Comparison of ENCODE assay signal across 23 cellular contexts in genomic region chr4:130127297-130127696, GRCh38.
DNase-seq lines count a peak whose midpoint lies in the region; ATAC-seq, FAIRE-seq and TF ChIP-seq lines count a peak whose summit lies in the region.
"Had no signal": no experiment of that assay in that cellular context is flagged by ENCODE, and none has a peak within 500 bp of the region (broad histone marks: within the 10 kb centered on the region; RNA-seq: fewer than 3 reads in every experiment).

No MANE protein-coding gene starts in this region.

- DNase-seq in A549 (ENCODE audit: low read depth in 1 of 2, low spot score in 1 of 2) (no peak), IMR-90 (no peak), K562 (ENCODE audit: extremely low read depth in 1 of 4, low spot score in 3 of 4) (no peak), osteoblast (ENCODE audit: insufficient read length, low spot score, missing footprints) (peak; percentile 8)
- DNase-seq in activated naive CD4-positive, alpha-beta T cell treated with Interleukin-2 at 50 U/mL for 16 hours, result no peak
- DNase-seq: 8988T; AML-193; Caco-2; Calu3; CD4-positive, alpha-beta T cell; CD8-positive, alpha-beta T cell; DMS79 treated with DMSO at 0.1 percent for 48 hours; GF-D8 had no signal

- H3K27ac ChIP-seq in A549 (no peak overlapping the region), IMR-90 (ENCODE audit: insufficient read depth, low read length) (no peak overlapping the region), K562 (ENCODE audit: extremely low read depth, low read depth, low read length) (no peak overlapping the region), osteoblast (ENCODE audit: low read depth, low read length) (no peak overlapping the region)
- H3K27ac ChIP-seq: BLaER1 treated with 17β-estradiol and CSF1 and Interleukin-3, amounts not matched to agents 10 nM and 100 nM; C4-2B had no signal

- no peak for TF ChIP-seq CTCF in A549 (IDR thresholded peaks at IDR 0.05)
- TF ChIP-seq CTCF in IMR-90 (conservative IDR thresholded peaks at IDR 0.05; ENCODE audit: low read depth, low read length), result no peak
- TF ChIP-seq CTCF in K562 (IDR thresholded peaks at IDR 0.05 in 2 of 3, conservative IDR thresholded peaks at IDR 0.05 in 1 of 3; ENCODE audit: insufficient read depth in 2 of 3, low read depth in 1 of 3, low read length in 3 of 3), result no peak
- no peak for TF ChIP-seq CTCF in osteoblast (IDR thresholded peaks at IDR 0.05; ENCODE audit: extremely low read depth, low read depth, low read length)

- no peak overlapping the region for H2BK20ac ChIP-seq in IMR-90 (ENCODE audit: low read depth, low read length)

- POLR2A ChIA-PET in A549 (lab: Yijun Ruan, JAX) (no interaction called here), IMR-90 (lab: Charles Lee; ENCODE audit: unreplicated experiment) (no interaction called here), K562 (lab: Yijun Ruan, JAX) (no interaction called here)

- intact Hi-C loops in IMR-90 (cut with micrococcal nuclease), result no loop called here
- intact Hi-C loops in K562 (cut with micrococcal nuclease), result no loop called here

- H3K9me3 ChIP-seq in A549 (no peaks in the 10 kb centered on the region), IMR-90 (ENCODE audit: control insufficient read depth, insufficient read depth, low read length) (peaks cover 9% of the 10 kb centered on the region), K562 (replicated peaks; ENCODE audit: control insufficient read depth, insufficient read depth, low read depth, low read length) (no peaks in the 10 kb centered on the region), osteoblast (ENCODE audit: low read depth, low read length) (no peaks in the 10 kb centered on the region)
- H3K9me3 ChIP-seq: Caco-2 had no signal

- no peaks in the 10 kb centered on the region for H3K4me1 ChIP-seq in A549
- H3K4me1 ChIP-seq in IMR-90 (ENCODE audit: control insufficient read depth, insufficient read depth, low read length), result no peaks in the 10 kb centered on the region
- H3K4me1 ChIP-seq in K562 (replicated peaks in 1 of 2; ENCODE audit: control insufficient read depth in 2 of 2, insufficient read depth in 2 of 2, low read length in 2 of 2), result no peaks in the 10 kb centered on the region
- H3K4me1 ChIP-seq in osteoblast (ENCODE audit: insufficient read depth, low read length), result no peaks in the 10 kb centered on the region
- H3K4me1 ChIP-seq: Caco-2 had no signal

- H2AFZ ChIP-seq in IMR-90 (replicated peaks; ENCODE audit: low read length, poor library complexity) (no peak overlapping the region), K562 (ENCODE audit: low read depth, low read length) (no peak overlapping the region), osteoblast (ENCODE audit: low read length) (no peak overlapping the region)

- no peak overlapping the region for H3K14ac ChIP-seq in IMR-90 (replicated peaks; ENCODE audit: low read depth, low read length)

- H3K9ac ChIP-seq in IMR-90 (ENCODE audit: low read depth, low read length) (no peak overlapping the region), K562 (ENCODE audit: insufficient read depth in 1 of 2, low read depth in 2 of 2, low read length in 2 of 2) (no peak overlapping the region)
- H3K9ac ChIP-seq: BLaER1 treated with 17β-estradiol and CSF1 and Interleukin-3, amounts not matched to agents 10 nM and 100 nM had no signal

- BruUV-seq in IMR-90 (replicated peaks; lab: Mats Ljungman, UMichigan), result no TSS peak
- BruUV-seq in K562 (replicated peaks; lab: Mats Ljungman, UMichigan), result no TSS peak

- no peaks in the 10 kb centered on the region for H4K20me1 ChIP-seq in IMR-90 (ENCODE audit: insufficient read depth, low read length)
- no peaks in the 10 kb centered on the region for H4K20me1 ChIP-seq in K562 (replicated peaks; ENCODE audit: control insufficient read depth, insufficient read depth, low read length)
- no peaks in the 10 kb centered on the region for H4K20me1 ChIP-seq in osteoblast (ENCODE audit: insufficient read depth, low read length)
- H4K20me1 ChIP-seq: BLaER1 treated with 17β-estradiol and CSF1 and Interleukin-3, amounts not matched to agents 10 nM and 100 nM had no signal

- H3K56ac ChIP-seq in IMR-90 (ENCODE audit: extremely low read depth, insufficient read depth, low read length), result no peak overlapping the region

- H3K4ac ChIP-seq in IMR-90 (ENCODE audit: low read depth, low read length), result no peak overlapping the region

- H2AK9ac ChIP-seq in IMR-90 (replicated peaks; ENCODE audit: low read depth, low read length, poor library complexity), result no peak overlapping the region

- TF ChIP-seq POLR2A in A549 (IDR thresholded peaks at IDR 0.05; ENCODE audit: low read length), result no peak
- no peak for TF ChIP-seq POLR2A in IMR-90 (IDR thresholded peaks at IDR 0.05; ENCODE audit: low read depth, low read length)
- no peak for TF ChIP-seq POLR2A in K562 (conservative IDR thresholded peaks at IDR 0.05)

- in situ Hi-C loops in IMR-90 (cut with MboI; ENCODE audit: low sequenced_read_pairs) (no loop called here), K562 (cut with MboI) (no loop called here)

- H3K23ac ChIP-seq in IMR-90 (ENCODE audit: low read depth, low read length), result no peak overlapping the region

- H2BK120ac ChIP-seq in IMR-90 (ENCODE audit: low read depth, low read length), result no peak overlapping the region

- no peak overlapping the region for H3K18ac ChIP-seq in IMR-90 (ENCODE audit: low read depth, low read length)

- CTCF ChIA-PET in A549 (lab: Yijun Ruan, JAX) (no interaction called here), IMR-90 (lab: Yijun Ruan, JAX) (no interaction called here), K562 (lab: Yijun Ruan, JAX; ENCODE audit: low intra/inter-chr PET ratio) (no interaction called here)

- H3K79me1 ChIP-seq in IMR-90 (ENCODE audit: low read depth in 1 of 2, low read length in 2 of 2), result no peaks in the 10 kb centered on the region

- H2AK5ac ChIP-seq in IMR-90 (ENCODE audit: low read depth, low read length), result no peak overlapping the region

- H4K8ac ChIP-seq in IMR-90 (ENCODE audit: low read depth in 2 of 2, low read length in 2 of 2), result no peak overlapping the region

- no peak overlapping the region for H4K91ac ChIP-seq in IMR-90 (ENCODE audit: insufficient read depth, low read depth, low read length)

- no peaks in the 10 kb centered on the region for H3K36me3 ChIP-seq in IMR-90 (ENCODE audit: control insufficient read depth, insufficient read depth, low read length)
- no peaks in the 10 kb centered on the region for H3K36me3 ChIP-seq in K562 (ENCODE audit: control insufficient read depth, insufficient read depth, low read length)
- H3K36me3 ChIP-seq in osteoblast (ENCODE audit: insufficient read depth, low read length), result no peaks in the 10 kb centered on the region
- H3K36me3 ChIP-seq: BLaER1 treated with 17β-estradiol and CSF1 and Interleukin-3, amounts not matched to agents 10 nM and 100 nM had no signal

- H3K27me3 ChIP-seq in IMR-90 (ENCODE audit: control insufficient read depth, insufficient read depth, low read length), result no peaks in the 10 kb centered on the region
- no peaks in the 10 kb centered on the region for H3K27me3 ChIP-seq in K562 (ENCODE audit: control insufficient read depth in 2 of 2, insufficient read depth in 2 of 2, low read length in 2 of 2)
- no peaks in the 10 kb centered on the region for H3K27me3 ChIP-seq in osteoblast (ENCODE audit: insufficient read depth, low read length)
- H3K27me3 ChIP-seq: BLaER1 treated with 17β-estradiol and CSF1 and Interleukin-3, amounts not matched to agents 10 nM and 100 nM had no signal

- FAIRE-seq in A549 (lab: Jason Lieb, UNC) (no peak), K562 (lab: Jason Lieb, UNC) (no peak)
- FAIRE-seq: A204.1, D721Med, G401.6, GM12878, GM12892, GM18507 had no signal

- H3K9me1 ChIP-seq in IMR-90 (ENCODE audit: insufficient read depth, low read length) (no peaks in the 10 kb centered on the region), K562 (ENCODE audit: control insufficient read depth, insufficient read depth, low read length) (no peaks in the 10 kb centered on the region)

- no peaks in the 10 kb centered on the region for H3K79me2 ChIP-seq in K562 (ENCODE audit: control insufficient read depth, insufficient read depth, low read length)
- no peaks in the 10 kb centered on the region for H3K79me2 ChIP-seq in osteoblast (ENCODE audit: insufficient read depth, low read length)

- H3K4me3 ChIP-seq in A549, result no peak overlapping the region
- no peak overlapping the region for H3K4me3 ChIP-seq in IMR-90 (ENCODE audit: insufficient read depth, low read depth, low read length)
- no peak overlapping the region for H3K4me3 ChIP-seq in K562
- H3K4me3 ChIP-seq in osteoblast (ENCODE audit: insufficient read depth, low read length), result no peak overlapping the region
- H3K4me3 ChIP-seq: BLaER1 treated with 17β-estradiol and CSF1 and Interleukin-3, amounts not matched to agents 10 nM and 100 nM; GM12878 had no signal

- no peak overlapping the region for H2BK5ac ChIP-seq in IMR-90 (ENCODE audit: low read depth, low read length, poor library complexity, severe bottlenecking)

- TF ChIP-seq RAD21 in A549 (conservative IDR thresholded peaks at IDR 0.05 in 1 of 2, IDR thresholded peaks at IDR 0.05 in 1 of 2) (no peak), IMR-90 (IDR thresholded peaks at IDR 0.05; ENCODE audit: low read length) (no peak), K562 (CRISPR knock-in tag; conservative IDR thresholded peaks at IDR 0.05 in 1 of 2, IDR thresholded peaks at IDR 0.05 in 1 of 2) (no peak)

- no peak overlapping the region for H2BK15ac ChIP-seq in IMR-90 (ENCODE audit: low read depth, low read length)

- TF ChIP-seq EP300 in A549 (IDR thresholded peaks at IDR 0.05) (no peak), K562 (IDR thresholded peaks at IDR 0.05; ENCODE audit: low read length) (no peak)

- dilution Hi-C loops in IMR-90 (cut with HindIII; ENCODE audit: low sequenced_read_pairs, unreplicated experiment), result no loop called here

- no peak overlapping the region for H3K4me2 ChIP-seq in A549
- no peak overlapping the region for H3K4me2 ChIP-seq in IMR-90 (ENCODE audit: low read depth, low read length)
- no peak overlapping the region for H3K4me2 ChIP-seq in K562 (ENCODE audit: insufficient read depth, low read length)
- H3K4me2 ChIP-seq in osteoblast (ENCODE audit: insufficient read depth, low read length), result no peak overlapping the region
- H3K4me2 ChIP-seq: BLaER1 treated with 17β-estradiol and CSF1 and Interleukin-3, amounts not matched to agents 10 nM and 100 nM had no signal

- no peak overlapping the region for H4K5ac ChIP-seq in IMR-90 (ENCODE audit: low read depth, low read length)

- no peak for ATAC-seq in A549
- ATAC-seq in IMR-90 (ENCODE audit: low read depth), result no peak
- no peak for ATAC-seq in K562
- no peak for ATAC-seq in HG03432 (IDR thresholded peaks at IDR 0.05; ENCODE audit: unreplicated experiment)
- no peak for ATAC-seq in HG03139 (IDR thresholded peaks at IDR 0.05; ENCODE audit: unreplicated experiment)
- ATAC-seq: CD8-positive, alpha-beta T cell; GM12878 had no signal

TF ChIP-seq in IMR-90, 13 proteins besides CTCF, POLR2A, EP300 and RAD21 (continues in another document):
- TF ChIP-seq MAFK (IDR thresholded peaks at IDR 0.05; ENCODE audit: low read depth, low read length) (peak; percentile 99), RCOR1 (IDR thresholded peaks at IDR 0.05; ENCODE audit: insufficient replicate concordance, low read length) (no peak)

Comparison
In these comparisons a context has a peak if more than half of its experiments do, and no peak if none do; other contexts are left out.
1. Of the 35 proteins assayed by ChIP-seq in both K562 and A549: peak only in K562: none; only in A549: none; in both: MAFK; in neither: 34.